Comparison of ENCODE assay signal across 1 cellular context in the genomic region with DNA sequence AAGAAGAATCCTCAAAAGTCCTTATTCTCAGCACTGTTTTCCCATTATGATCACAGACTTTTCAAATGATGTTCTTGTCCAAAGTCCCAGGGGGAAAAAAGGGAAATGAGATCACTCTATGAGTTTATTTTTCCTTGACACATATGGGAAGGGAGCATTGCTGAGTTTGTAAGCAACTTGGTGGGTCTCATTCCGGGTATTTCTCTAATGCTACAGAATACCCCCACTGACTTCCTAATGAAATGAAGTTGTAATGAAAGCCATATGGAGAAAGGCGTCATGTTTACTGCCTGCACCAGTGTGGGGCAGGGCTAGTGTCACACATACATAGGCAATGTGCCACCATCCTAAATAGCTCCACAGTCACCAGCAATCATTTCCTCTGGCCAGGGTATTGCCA.
TF ChIP-seq lines count a peak whose summit lies in the region.

No MANE protein-coding gene starts in this region.

TF ChIP-seq in SK-N-SH treated with all-trans-retinoic acid at 6 μM for 48 hours, 23 proteins besides CTCF, POLR2A, EP300 and RAD21 (continued from another document):
- TF ChIP-seq, protein P1, sequence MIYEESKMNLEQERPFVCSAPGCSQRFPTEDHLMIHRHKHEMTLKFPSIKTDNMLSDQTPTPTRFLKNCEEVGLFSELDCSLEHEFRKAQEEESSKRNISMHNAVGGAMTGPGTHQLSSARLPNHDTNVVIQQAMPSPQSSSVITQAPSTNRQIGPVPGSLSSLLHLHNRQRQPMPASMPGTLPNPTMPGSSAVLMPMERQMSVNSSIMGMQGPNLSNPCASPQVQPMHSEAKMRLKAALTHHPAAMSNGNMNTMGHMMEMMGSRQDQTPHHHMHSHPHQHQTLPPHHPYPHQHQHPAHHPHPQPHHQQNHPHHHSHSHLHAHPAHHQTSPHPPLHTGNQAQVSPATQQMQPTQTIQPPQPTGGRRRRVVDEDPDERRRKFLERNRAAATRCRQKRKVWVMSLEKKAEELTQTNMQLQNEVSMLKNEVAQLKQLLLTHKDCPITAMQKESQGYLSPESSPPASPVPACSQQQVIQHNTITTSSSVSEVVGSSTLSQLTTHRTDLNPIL (CRISPR knock-in tag; IDR thresholded peaks at IDR 0.05; ENCODE audit: low read depth), result no peak
- TF ChIP-seq GLIS3 (CRISPR knock-in tag; IDR thresholded peaks at IDR 0.05), result no peak
